Comparison of ENCODE assay signal across 15 cellular contexts in genomic region chr2:179726461-179727180, GRCh38.
A peak's percentile ranks its signal among the peaks of the same experiment; 100 is the strongest.
DNase-seq lines count a peak whose midpoint lies in the region; ATAC-seq and TF ChIP-seq lines count a peak whose summit lies in the region.
"Had no signal": no experiment of that assay in that cellular context is flagged by ENCODE, and none has a peak within 500 bp of the region (broad histone marks: within the 10 kb centered on the region; RNA-seq: fewer than 3 reads in every experiment).

No MANE protein-coding gene starts in this region.

- H3K36me3 Mint-ChIP-seq in T-helper 2 cell treated with Interferon-gamma antibody and Interleukin-4, amounts not matched to agents 5 μg/mL and 100 μg/mL, for 36 hours (ENCODE audit: low read depth) = no peaks in the 10 kb centered on the region
- H3K36me3 Mint-ChIP-seq: CD4-positive, CD25-positive, alpha-beta regulatory T cell had no signal

- H3K9me3 Mint-ChIP-seq in T-helper 2 cell treated with Interferon-gamma antibody and Interleukin-4, amounts not matched to agents 5 μg/mL and 100 μg/mL, for 36 hours = no peaks in the 10 kb centered on the region
- H3K9me3 Mint-ChIP-seq: CD4-positive, CD25-positive, alpha-beta regulatory T cell had no signal

- no peak overlapping the region for H3K27ac Mint-ChIP-seq in T-helper 2 cell treated with Interferon-gamma antibody and Interleukin-4, amounts not matched to agents 5 μg/mL and 100 μg/mL, for 36 hours
- H3K27ac Mint-ChIP-seq: CD4-positive, CD25-positive, alpha-beta regulatory T cell had no signal

- no peak for TF ChIP-seq CTCF in epithelial cell of proximal tubule (conservative IDR thresholded peaks at IDR 0.05; ENCODE audit: low read depth, low read length)

- DNase-seq in EH (ENCODE audit: low read depth) (peak; percentile 63), epithelial cell of proximal tubule (ENCODE audit: low read depth) (peak; percentile 74), kidney glomerular epithelial cell (lab: John Stamatoyannopoulos, UW) (peak; percentile 67), renal cortical epithelial cell (ENCODE audit: low read depth) (peak; percentile 95)
- DNase-seq in T-helper 2 cell treated with Interferon-gamma antibody and Interleukin-4, amounts not matched to agents 5 μg/mL and 100 μg/mL, for 36 hours (ENCODE audit: low spot score) = no peak
- no peak for DNase-seq in stimulated activated CD8-positive, alpha-beta memory T cell treated with anti-CD3 and anti-CD28 coated beads, Interleukin-4, amount 100 ng/mL, for 48 hours
- DNase-seq: ACHN; Calu3; CD4-positive, CD25-positive, alpha-beta regulatory T cell; DMS 273 treated with DMSO at 0.1 percent for 48 hours; GM23248 had no signal

- no peak for ATAC-seq in GM21447 (IDR thresholded peaks at IDR 0.05; ENCODE audit: unreplicated experiment)
- ATAC-seq: GM12878, HCT116 had no signal

- H3K4me3 Mint-ChIP-seq in T-helper 2 cell treated with Interferon-gamma antibody and Interleukin-4, amounts not matched to agents 5 μg/mL and 100 μg/mL, for 36 hours = no peak overlapping the region
- H3K4me3 Mint-ChIP-seq: CD4-positive, CD25-positive, alpha-beta regulatory T cell had no signal

- no peaks in the 10 kb centered on the region for H3K4me1 Mint-ChIP-seq in T-helper 2 cell treated with Interferon-gamma antibody and Interleukin-4, amounts not matched to agents 5 μg/mL and 100 μg/mL, for 36 hours (ENCODE audit: low read depth)
- H3K4me1 Mint-ChIP-seq: CD4-positive, CD25-positive, alpha-beta regulatory T cell had no signal

- H3K27me3 Mint-ChIP-seq in T-helper 2 cell treated with Interferon-gamma antibody and Interleukin-4, amounts not matched to agents 5 μg/mL and 100 μg/mL, for 36 hours (ENCODE audit: low read depth) = no peaks in the 10 kb centered on the region

- no peak overlapping the region for H3K4me3 ChIP-seq in epithelial cell of proximal tubule (ENCODE audit: low read depth, low read length)
- H3K4me3 ChIP-seq: BLaER1 treated with 17β-estradiol and CSF1 and Interleukin-3, amounts not matched to agents 10 nM and 100 nM; GM12878; GM23248 had no signal

Comparison
In these comparisons a context has a peak if more than half of its experiments do, and no peak if none do; other contexts are left out.
1. DNase-seq: peak in EH (single experiment), epithelial cell of proximal tubule (single experiment), kidney glomerular epithelial cell (single experiment) and renal cortical epithelial cell (single experiment); none in T-helper 2 cell treated with Interferon-gamma antibody and Interleukin-4, amounts not matched to agents 5 μg/mL and 100 μg/mL, for 36 hours (single experiment) and stimulated activated CD8-positive, alpha-beta memory T cell treated with anti-CD3 and anti-CD28 coated beads, Interleukin-4, amount 100 ng/mL, for 48 hours (single experiment).